Comparison of ENCODE assay signal across 1 cellular context in genomic region chr13:110135977-110136597, GRCh38.
TF ChIP-seq lines count a peak whose summit lies in the region.

No MANE protein-coding gene starts in this region.

TF ChIP-seq in H1, 55 proteins besides CTCF, POLR2A, EP300 and RAD21:
- TF ChIP-seq SRF (IDR thresholded peaks at IDR 0.05; ENCODE audit: low read depth, low read length) (no peak), RNF2 (IDR thresholded peaks at IDR 0.05; ENCODE audit: borderline replicate concordance, low read depth, low read length, missing control alignments, poor library complexity, severe bottlenecking) (no peak), HDAC6 (IDR thresholded peaks at IDR 0.05; ENCODE audit: low read depth, low read length) (no peak), E2F6 (IDR thresholded peaks at IDR 0.05) (no peak), EGR1 (IDR thresholded peaks at IDR 0.05; ENCODE audit: borderline replicate concordance, low read depth, low read length) (no peak), CBX8 (IDR thresholded peaks at IDR 0.05; ENCODE audit: borderline replicate concordance, low read depth, low read length) (no peak), TAF7 (optimal IDR thresholded peaks at IDR 0.05; ENCODE audit: borderline replicate concordance, low read depth, low read length) (no peak)
TF ChIP-seq in H1: peak in this region for 0.
